Comparison of ENCODE assay signal across 19 cellular contexts in the genomic region with DNA sequence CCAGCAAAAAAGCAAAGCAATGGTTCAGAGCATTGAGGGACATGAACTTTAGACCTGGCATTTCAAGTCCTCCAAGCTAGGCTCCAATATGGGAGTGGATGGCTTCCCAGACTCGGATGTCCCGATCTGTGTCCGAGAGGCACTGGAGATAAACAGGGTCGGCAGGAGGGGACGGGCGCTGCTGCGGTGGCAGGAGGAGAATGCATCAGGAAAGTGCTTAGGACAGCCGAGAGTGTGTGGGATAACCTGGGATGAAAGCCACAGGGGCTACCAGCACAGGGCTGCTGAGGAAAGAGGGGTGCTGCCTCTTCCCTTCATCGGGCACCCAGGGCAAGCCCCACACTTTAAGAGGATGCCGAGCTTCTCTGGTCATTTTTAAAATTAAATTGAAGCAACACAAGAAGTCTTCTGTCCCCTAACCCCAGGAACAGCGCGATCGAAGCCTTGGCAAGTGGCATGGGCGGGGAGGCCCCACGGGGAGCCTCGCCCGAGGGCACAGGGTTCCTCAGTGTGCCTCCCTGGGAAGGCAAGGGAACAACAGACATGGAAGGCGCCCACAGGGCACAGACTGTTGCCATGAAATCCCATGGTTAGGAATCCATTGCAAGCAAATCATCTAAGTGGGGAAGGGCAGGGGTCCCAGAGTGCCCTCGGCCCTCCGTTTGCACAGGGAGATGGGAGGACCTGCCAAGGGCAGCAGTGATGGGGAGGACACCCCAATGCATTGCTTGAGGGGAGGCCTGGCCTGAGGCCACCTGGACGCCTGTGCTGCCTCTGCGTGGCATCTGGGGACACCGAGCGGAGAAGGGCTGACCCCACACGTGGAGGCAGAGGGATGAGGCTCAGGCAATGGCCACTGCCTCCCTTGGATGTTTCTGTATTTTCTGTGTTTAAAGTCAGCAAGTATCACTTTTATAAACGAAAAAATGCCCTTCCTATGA.
"Had no signal": no experiment of that assay in that cellular context is flagged by ENCODE, and none has a peak within 500 bp of the region (broad histone marks: within the 10 kb centered on the region; RNA-seq: fewer than 3 reads in every experiment).

No MANE protein-coding gene starts in this region.

- H3K4me3 ChIP-seq: cardiac muscle cell, mucosa of descending colon, pancreas, SJCRH30 had no signal

- H3K27me3 Mint-ChIP-seq: stimulated activated naive CD8-positive, alpha-beta T cell treated with anti-CD3 and anti-CD28 coated beads, Interleukin-15, Interleukin-2, amounts not matched to agents 100 ng/mL and 50 ng/mL, for 24 hours had no signal

- H3K36me3 ChIP-seq: cardiac muscle cell, pancreas, SJCRH30, WERI-Rb-1 had no signal

- H3K27ac Mint-ChIP-seq: activated naive CD8-positive, alpha-beta T cell treated with anti-CD3 and anti-CD28 coated beads for 36 hours; endodermal cell; naive thymus-derived CD4-positive, alpha-beta T cell; stimulated activated naive CD8-positive, alpha-beta T cell treated with anti-CD3 and anti-CD28 coated beads, Interleukin-15, Interleukin-2, amounts not matched to agents 100 ng/mL and 50 ng/mL, for 24 hours had no signal

- H3K4me1 Mint-ChIP-seq: activated naive CD8-positive, alpha-beta T cell treated with anti-CD3 and anti-CD28 coated beads for 36 hours; endodermal cell; naive thymus-derived CD4-positive, alpha-beta T cell had no signal

- H3K4me3 Mint-ChIP-seq: activated naive CD8-positive, alpha-beta T cell treated with anti-CD3 and anti-CD28 coated beads for 36 hours; endodermal cell; naive thymus-derived CD4-positive, alpha-beta T cell; stimulated activated naive CD8-positive, alpha-beta T cell treated with anti-CD3 and anti-CD28 coated beads, Interleukin-15, Interleukin-2, amounts not matched to agents 100 ng/mL and 50 ng/mL, for 24 hours had no signal

- H3K27me3 ChIP-seq: cardiac muscle cell, pancreas had no signal

- H3K4me1 ChIP-seq: pancreas, SJCRH30 had no signal

- H3K9me3 ChIP-seq: pancreas had no signal

- H3K27ac ChIP-seq: cardiac muscle cell, epithelial cell of prostate, foreskin keratinocyte, pancreas, SJCRH30, WERI-Rb-1 had no signal

- DNase-seq: activated CD4-positive, alpha-beta T cell treated with anti-CD3 and anti-CD28 coated beads for 1 hour; activated gamma-delta T cell; activated naive CD8-positive, alpha-beta T cell treated with anti-CD3 and anti-CD28 coated beads for 36 hours; amniotic stem cell; endodermal cell; foreskin keratinocyte; hippocampal formation; islet precursor cell; naive thymus-derived CD4-positive, alpha-beta T cell; SJCRH30; stimulated activated CD4-positive, alpha-beta T cell treated with anti-CD3 and anti-CD28 coated beads, Interleukin-1b, Interleukin-23, amount 100 ng/mL, for 48 hours; T-helper 2 cell; trophoblast cell; WERI-Rb-1 had no signal

- ATAC-seq: foreskin keratinocyte; mucosa of descending colon; naive thymus-derived CD4-positive, alpha-beta T cell; pancreas had no signal
